26 cellular contexts compared by ENCODE assay signal in the genomic region with DNA sequence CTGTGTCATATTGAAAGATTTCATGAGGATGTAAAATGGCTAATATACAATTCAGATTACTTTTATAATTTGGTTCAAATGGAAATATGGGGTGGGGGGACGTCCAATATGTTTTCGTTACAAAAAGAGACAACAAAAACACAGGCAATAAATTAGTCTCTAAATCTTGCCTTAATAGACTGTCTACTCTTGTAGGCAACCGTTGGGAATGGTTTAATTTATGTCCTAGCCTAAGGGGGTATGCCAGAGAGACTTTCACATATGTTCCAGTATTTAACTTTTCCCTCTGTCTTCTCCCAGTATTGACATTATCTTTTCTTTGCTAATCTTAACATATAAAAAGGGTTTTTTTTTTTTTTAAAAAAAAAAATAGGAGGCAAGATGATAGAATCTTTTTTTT. TPM values are rescaled to one million over a fixed set of nuclear protein-coding genes. Genes with fewer than 3 reads are reported as not detected.
"Had no signal": no experiment of that assay in that cellular context is flagged by ENCODE, and none has a peak within 500 bp of the region (broad histone marks: within the 10 kb centered on the region; RNA-seq: fewer than 3 reads in every experiment).

No MANE protein-coding gene starts in this region.

- H3K27ac Mint-ChIP-seq: dendritic cell treated with granulocyte-macrophage colony-stimulating factor and Interleukin-4, amounts not matched to agents 40 ng/mL and 50 ng/mL, for 4 days; effector memory CD8-positive, alpha-beta T cell; endodermal cell had no signal

- H3K9me3 Mint-ChIP-seq: dendritic cell treated with granulocyte-macrophage colony-stimulating factor and Interleukin-4, amounts not matched to agents 40 ng/mL and 50 ng/mL, for 4 days; endodermal cell had no signal

- ATAC-seq: effector memory CD8-positive, alpha-beta T cell; esophagus mucosa; foreskin keratinocyte; gastrocnemius medialis; gastroesophageal sphincter; heart left ventricle; heart right ventricle had no signal

- DNase-seq: cortex of kidney; dermis blood vessel endothelial cell; dorsolateral prefrontal cortex; effector CD4-positive, alpha-beta T cell; effector CD8-positive, alpha-beta T cell; effector memory CD4-positive, alpha-beta T cell; effector memory CD8-positive, alpha-beta T cell; endodermal cell; erythroblast; esophagus squamous epithelium; foreskin fibroblast; foreskin melanocyte; gastrocnemius medialis; glutamatergic neuron; head of caudate nucleus; heart left ventricle; heart right ventricle had no signal

- H3K9me3 ChIP-seq: colonic mucosa, esophagus muscularis mucosa, esophagus squamous epithelium, gastrocnemius medialis, gastroesophageal sphincter, heart left ventricle, heart right ventricle had no signal

- H3K27ac ChIP-seq: colonic mucosa, coronary artery, dorsolateral prefrontal cortex, epithelial cell of prostate, esophagus muscularis mucosa, esophagus squamous epithelium, foreskin keratinocyte, gastrocnemius medialis, gastroesophageal sphincter, heart left ventricle, heart right ventricle, hepatocyte had no signal

- H3K27me3 Mint-ChIP-seq: dendritic cell treated with granulocyte-macrophage colony-stimulating factor and Interleukin-4, amounts not matched to agents 40 ng/mL and 50 ng/mL, for 4 days; effector memory CD8-positive, alpha-beta T cell had no signal

- H3K4me3 Mint-ChIP-seq: dendritic cell treated with granulocyte-macrophage colony-stimulating factor and Interleukin-4, amounts not matched to agents 40 ng/mL and 50 ng/mL, for 4 days; effector memory CD8-positive, alpha-beta T cell; endodermal cell had no signal

- H3K4me3 ChIP-seq: colonic mucosa, coronary artery, dorsolateral prefrontal cortex, esophagus muscularis mucosa, esophagus squamous epithelium, gastrocnemius medialis, gastroesophageal sphincter, heart left ventricle, heart right ventricle, hepatocyte had no signal

- H3K4me1 Mint-ChIP-seq: endodermal cell had no signal

- H3K36me3 ChIP-seq: colonic mucosa, esophagus muscularis mucosa, esophagus squamous epithelium, gastrocnemius medialis, gastroesophageal sphincter, heart left ventricle, heart right ventricle had no signal

RNA-seq across cellular contexts. Expression of gene LIN7A, which starts 41.5 kb away (rescaled TPM):
- total RNA-seq: foreskin keratinocyte had no signal
